ENCODE assay signal across 39 cellular contexts in the genomic region with DNA sequence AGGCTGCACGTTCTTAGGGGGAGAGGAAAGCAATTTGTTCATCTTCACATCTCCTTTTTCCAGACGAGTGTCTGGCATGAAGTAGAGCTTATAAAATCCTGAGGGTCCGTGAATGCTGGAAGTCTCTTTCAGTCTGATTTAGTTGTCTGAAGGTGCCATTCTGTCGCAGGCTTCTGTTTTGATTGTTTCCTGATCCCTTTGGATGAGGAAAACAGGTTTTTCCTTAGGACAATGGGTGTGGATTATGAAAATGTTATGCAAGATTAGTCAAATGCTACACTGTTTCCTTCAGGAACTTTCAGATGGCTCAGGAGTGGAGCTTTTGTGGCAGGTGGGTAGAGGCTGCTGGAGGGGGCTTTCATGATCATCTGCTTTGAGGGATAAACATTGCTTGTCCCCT. TPM values are rescaled to one million over a fixed set of nuclear protein-coding genes. Genes with fewer than 3 reads are reported as not detected.
"Had no signal": no experiment of that assay in that cellular context is flagged by ENCODE, and none has a peak within 500 bp of the region (broad histone marks: within the 10 kb centered on the region; RNA-seq: fewer than 3 reads in every experiment).

A gene (plus strand): TSS at position 301 of the 400 bp plus-strand sequence. CDS start 38,935 bp downstream, outside the sequence.

- H3K27me3 ChIP-seq: MG63 had no signal

- H3K36me3 ChIP-seq: MG63 had no signal

- H3K4me3 ChIP-seq: MG63 had no signal

- H3K9me3 ChIP-seq: MG63 had no signal

- DNase-seq: Karpas-422, Kasumi-1, MG63, MM.1S, MV-4-11, NCI-H1048, NCI-H1092, NCI-H1092 treated with DMSO at 0.1 percent for 48 hours, NCI-H1105, NCI-H1105 treated with DMSO at 0.1 percent for 48 hours, NCI-H1417, NCI-H1417 treated with DMSO at 0.1 percent for 48 hours, NCI-H1436, NCI-H1436 treated with DMSO at 0.1 percent for 48 hours, NCI-H146, NCI-H1694, NCI-H1694 treated with DMSO at 0.1 percent for 48 hours, NCI-H187, NCI-H187 treated with DMSO at 0.1 percent for 48 hours, NCI-H1930, NCI-H2029, NCI-H2029 treated with DMSO at 0.1 percent for 48 hours, NCI-H2081, NCI-H2081 treated with DMSO at 0.1 percent for 48 hours, NCI-H2107, NCI-H2171, NCI-H2171 treated with DMSO at 0.1 percent for 48 hours, NCI-H2227 treated with DMSO at 0.1 percent for 48 hours, NCI-H226, NCI-H345, NCI-H446, NCI-H446 treated with DMSO at 0.1 percent for 48 hours, NCI-H510A, NCI-H510A treated with DMSO at 0.1 percent for 48 hours, NCI-H524 had no signal

RNA-seq across cellular contexts. Expression of the gene that starts here (rescaled TPM):
- total RNA-seq: LHCN-M2, M059J, MCF 10A, NCI-H460 had no signal
